In the genomic region with DNA sequence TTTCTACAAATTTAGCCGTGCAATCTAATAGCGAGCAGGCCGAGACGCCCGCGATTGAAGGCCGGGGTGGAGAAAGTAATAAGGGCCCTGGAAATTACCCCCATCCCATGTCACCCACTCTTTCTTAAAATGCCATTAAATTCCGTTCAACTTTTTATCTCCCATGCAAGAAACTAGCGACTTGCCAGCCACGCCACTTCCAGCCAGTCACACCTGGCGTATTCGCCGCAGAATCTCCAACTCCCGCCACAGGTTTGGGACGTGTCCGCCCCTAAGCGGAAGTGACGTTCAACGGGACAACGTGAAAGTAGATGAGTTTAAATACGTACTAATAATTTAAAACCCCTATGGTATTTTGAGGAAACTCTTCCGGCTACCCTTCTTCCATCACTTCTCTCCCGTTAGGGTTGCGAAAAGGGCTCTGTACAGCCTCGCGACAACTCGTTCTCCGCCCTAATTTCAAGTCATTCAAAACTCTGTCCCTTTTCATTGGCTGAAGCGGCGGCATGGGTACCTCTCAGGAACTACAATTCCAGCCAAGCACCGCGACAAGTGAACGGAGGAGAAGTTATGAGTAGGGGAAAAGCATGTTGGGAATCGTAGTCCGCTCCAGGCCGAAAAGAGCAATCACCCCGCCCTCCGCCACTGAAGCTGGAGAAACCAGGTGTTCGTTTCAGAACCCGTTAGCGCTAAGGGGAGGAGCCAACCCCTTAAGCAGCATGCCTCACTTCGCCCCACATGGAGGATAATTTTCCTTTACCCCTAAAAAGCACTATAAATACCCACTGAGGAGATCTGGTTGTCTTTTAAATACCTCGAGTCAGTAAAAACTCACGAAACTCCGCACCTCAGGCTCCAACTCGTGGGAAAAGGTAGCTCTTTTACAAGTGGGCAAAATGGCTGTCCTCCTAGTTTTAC, we compare ENCODE assay signal across 8 cellular contexts. TPM values are rescaled to one million over a fixed set of nuclear protein-coding genes. Genes with fewer than 3 reads are reported as not detected.
DNase-seq lines count a peak whose midpoint lies in the region; ATAC-seq and TF ChIP-seq lines count a peak whose summit lies in the region.

A gene (minus strand): TSS at position 906 of the 918 bp plus-strand sequence.

- peak; percentile 99 for DNase-seq in GM12865 (ENCODE audit: low read depth)
- peak; percentile 96 for DNase-seq in NCI-H1105 treated with DMSO at 0.1 percent for 48 hours (lab: John Stamatoyannopoulos, UW)
- DNase-seq in SKM-1 (lab: John Stamatoyannopoulos, UW; ENCODE audit: unreplicated experiment) = peak; percentile 99
- DNase-seq in activated naive CD8-positive, alpha-beta T cell treated with anti-CD3 and anti-CD28 coated beads for 36 hours = peak; percentile 92
- DNase-seq in glutamatergic neuron = peak; percentile 90
- peak; percentile 91 for DNase-seq in osteoblast (ENCODE audit: insufficient read length, low spot score, missing footprints)
- DNase-seq in testis = peak; percentile 99

- peaks cover 41% of the 10 kb centered on the region for H3K4me1 Mint-ChIP-seq in activated naive CD8-positive, alpha-beta T cell treated with anti-CD3 and anti-CD28 coated beads for 36 hours
- H3K4me1 Mint-ChIP-seq in glutamatergic neuron (ENCODE audit: low read depth, unreplicated experiment) = peaks cover 4% of the 10 kb centered on the region

- H4K20me1 ChIP-seq in osteoblast (ENCODE audit: insufficient read depth, low read length) = peaks cover 3% of the 10 kb centered on the region

- H3K27me3 Mint-ChIP-seq in activated naive CD8-positive, alpha-beta T cell treated with anti-CD3 and anti-CD28 coated beads for 36 hours = no peaks in the 10 kb centered on the region
- peaks cover 3% of the 10 kb centered on the region for H3K27me3 Mint-ChIP-seq in glutamatergic neuron (ENCODE audit: unreplicated experiment)

- H3K4me3 Mint-ChIP-seq in activated naive CD8-positive, alpha-beta T cell treated with anti-CD3 and anti-CD28 coated beads for 36 hours = no peak within 1 kb of the TSS
- peak within 1 kb of the TSS; percentile 95 for H3K4me3 Mint-ChIP-seq in glutamatergic neuron (ENCODE audit: unreplicated experiment)

- TF ChIP-seq CTCF in GM12865 (IDR thresholded peaks at IDR 0.05; ENCODE audit: insufficient read depth, low read depth, low read length, missing control alignments) = no peak
- no peak for TF ChIP-seq CTCF in glutamatergic neuron (IDR thresholded peaks at IDR 0.05; ENCODE audit: partially characterized antibody, unreplicated experiment)
- TF ChIP-seq CTCF in osteoblast (IDR thresholded peaks at IDR 0.05; ENCODE audit: extremely low read depth, low read depth, low read length) = no peak
- TF ChIP-seq CTCF in testis (IDR thresholded peaks at IDR 0.05) = no peak

- H3K79me2 ChIP-seq in osteoblast (ENCODE audit: insufficient read depth, low read length) = peaks cover 55% of the 10 kb centered on the region

- intact Hi-C loops in testis (cut with DNase I; ENCODE audit: low total_unique reads) = no loop called here

- H3K27ac Mint-ChIP-seq in activated naive CD8-positive, alpha-beta T cell treated with anti-CD3 and anti-CD28 coated beads for 36 hours = no peak within 1 kb of the TSS
- peak within 1 kb of the TSS; percentile 87 for H3K27ac Mint-ChIP-seq in glutamatergic neuron (ENCODE audit: unreplicated experiment)

- H3K36me3 ChIP-seq in osteoblast (ENCODE audit: insufficient read depth, low read length) = no peaks in the 10 kb centered on the region
- H3K36me3 ChIP-seq in testis (ENCODE audit: low read depth, missing control alignments) = no peaks in the 10 kb centered on the region

- ATAC-seq in HG02678 (IDR thresholded peaks at IDR 0.05; ENCODE audit: unreplicated experiment) = peak; percentile 63

- H3K27ac ChIP-seq in osteoblast (ENCODE audit: low read depth, low read length) (peak within 1 kb of the TSS; percentile 96), testis (peak within 1 kb of the TSS; percentile 71 to 96)

- peak within 1 kb of the TSS; percentile 65 for H3K4me3 ChIP-seq in GM12865 (ENCODE audit: low read depth, low read length)
- peak within 1 kb of the TSS; percentile 79 for H3K4me3 ChIP-seq in osteoblast (ENCODE audit: insufficient read depth, low read length)
- peak within 1 kb of the TSS; percentile 78 to 80 for H3K4me3 ChIP-seq in testis

- H3K4me2 ChIP-seq in osteoblast (ENCODE audit: insufficient read depth, low read length) = peak within 1 kb of the TSS; percentile 91

- H3K9me3 ChIP-seq in osteoblast (ENCODE audit: low read depth, low read length) (no peaks in the 10 kb centered on the region), testis (no peaks in the 10 kb centered on the region)

- H3K9me3 Mint-ChIP-seq in activated naive CD8-positive, alpha-beta T cell treated with anti-CD3 and anti-CD28 coated beads for 36 hours = peaks cover 1% of the 10 kb centered on the region
- no peaks in the 10 kb centered on the region for H3K9me3 Mint-ChIP-seq in glutamatergic neuron (ENCODE audit: unreplicated experiment)

- WGBS in testis, 2 donors = 0% methylated on average over 46 of the region's 46 CpGs

- peak within 1 kb of the TSS; percentile 96 for H2AFZ ChIP-seq in osteoblast (ENCODE audit: low read length)

- no peak for TF ChIP-seq POLR2A in testis (IDR thresholded peaks at IDR 0.05)

- H3K4me1 ChIP-seq in osteoblast (ENCODE audit: insufficient read depth, low read length) (peaks cover 9% of the 10 kb centered on the region), testis (peaks cover 8% of the 10 kb centered on the region)

- H3K36me3 Mint-ChIP-seq in activated naive CD8-positive, alpha-beta T cell treated with anti-CD3 and anti-CD28 coated beads for 36 hours = peaks cover 19% of the 10 kb centered on the region
- H3K36me3 Mint-ChIP-seq in glutamatergic neuron (ENCODE audit: unreplicated experiment) = no peaks in the 10 kb centered on the region

- H3K27me3 ChIP-seq in osteoblast (ENCODE audit: insufficient read depth, low read length) (no peaks in the 10 kb centered on the region), testis (no peaks in the 10 kb centered on the region)

RNA-seq across cellular contexts. Expression of the gene that starts here (rescaled TPM):
- total RNA-seq in activated naive CD8-positive, alpha-beta T cell treated with anti-CD3 and anti-CD28 coated beads for 36 hours = 10 to 100 TPM; 15.0 to 18.1 TPM
- total RNA-seq in glutamatergic neuron (ENCODE audit: unreplicated experiment) = 10.7 TPM
- total RNA-seq in osteoblast = 9.0 and 10.9 TPM in 2 replicates
- total RNA-seq in testis = 10 to 100 TPM; 19.3 to 28.8 TPM
- 8.6 TPM for polyA plus RNA-seq in testis (ENCODE audit: insufficient read depth, low read depth, low replicate concordance)

Comparison
In these comparisons a context has a peak if more than half of its experiments do, and no peak if none do; other contexts are left out.
1. Peak in every context shown above with its lines: DNase-seq, ATAC-seq, H3K4me3 ChIP-seq and H3K27ac ChIP-seq.